In the genomic region with DNA sequence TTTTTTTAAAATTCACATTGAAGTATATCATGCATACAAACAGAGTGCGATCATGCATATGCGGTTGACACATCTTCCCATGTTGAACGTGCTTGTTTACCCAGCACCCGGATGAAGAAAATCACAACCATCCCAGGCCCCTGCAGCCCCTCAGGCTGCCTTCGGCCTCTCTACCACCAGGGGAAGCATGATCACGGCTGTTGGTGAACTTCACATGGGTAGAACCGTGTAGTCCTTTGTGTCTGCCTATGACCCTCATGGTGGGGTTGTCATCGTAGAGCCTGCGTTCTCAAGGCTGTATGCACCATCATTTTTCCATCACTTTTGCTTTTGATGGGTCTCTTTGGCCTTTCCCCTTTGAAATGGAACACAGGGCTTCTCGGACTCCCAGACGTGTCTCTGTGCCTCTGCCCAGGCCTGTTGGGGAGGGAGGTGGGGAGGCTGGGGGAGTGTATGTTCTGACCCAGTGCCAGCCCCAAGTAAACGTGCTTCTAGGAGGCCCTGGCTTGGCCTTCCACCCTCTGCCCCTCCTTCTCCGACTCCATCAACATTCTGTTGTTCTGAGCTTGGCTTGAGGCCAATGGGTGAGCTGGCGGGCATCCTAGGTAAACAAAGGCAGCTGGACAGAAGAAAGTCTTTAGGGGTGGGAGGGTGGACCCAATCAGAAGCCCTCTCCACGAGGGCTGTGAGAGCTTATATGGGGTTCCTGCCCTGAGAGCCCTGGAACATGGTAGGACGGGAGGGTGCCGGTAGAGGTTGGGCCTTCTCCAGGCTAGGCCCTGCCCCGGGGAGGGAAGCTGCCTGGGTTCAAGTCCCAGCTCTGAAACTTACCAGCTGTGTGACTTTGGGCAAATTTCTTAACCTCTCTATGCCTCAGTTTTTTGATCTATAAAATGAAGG, we compare ENCODE assay signal across 7 cellular contexts. TPM values are rescaled to one million over a fixed set of nuclear protein-coding genes. Genes with fewer than 3 reads are reported as not detected.
DNase-seq lines count a peak whose midpoint lies in the region; ATAC-seq and TF ChIP-seq lines count a peak whose summit lies in the region.

No MANE protein-coding gene starts in this region.

- DNase-seq in NCI-H146 (lab: John Stamatoyannopoulos, UW) (peak; percentile 88), adrenal gland (peak; percentile 13 to 80 (median 54)), islet precursor cell (peak; percentile 55), transverse colon (peak; percentile 65), activated gamma-delta T cell treated with Interleukin-2 at 50 U/mL for 16 hours (no peak)

- intact Hi-C loops in adrenal gland (cut with DNase I) (no loop called here), transverse colon (cut with DNase I; ENCODE audit: low total_unique reads) (no loop called here)

- peak overlapping the region in 2 of 5 donors; percentile 77 to 83 for H3K27ac ChIP-seq in adrenal gland
- peak overlapping the region; percentile 48 to 80 (median 67) for H3K27ac ChIP-seq in transverse colon

- peaks cover 9 to 27% of the 10 kb centered on the region in 2 donors for H3K4me1 ChIP-seq in adrenal gland (replicated peaks in 1 of 2)
- peaks cover 7 to 32% (median 24%) of the 10 kb centered on the region in 4 donors for H3K4me1 ChIP-seq in transverse colon

- TF ChIP-seq EP300 in transverse colon (IDR thresholded peaks at IDR 0.05; ENCODE audit: low read depth), result no peak

- H3K27me3 ChIP-seq in adrenal gland, result no peaks in the 10 kb centered on the region
- H3K27me3 ChIP-seq in transverse colon, result no peaks in the 10 kb centered on the region

- TF ChIP-seq CTCF in adrenal gland (IDR thresholded peaks at IDR 0.05) (peak in 1 of 6 experiments; percentile 31), transverse colon (IDR thresholded peaks at IDR 0.05) (no peak)

- no peak for TF ChIP-seq POLR2A in adrenal gland (IDR thresholded peaks at IDR 0.05)
- TF ChIP-seq POLR2A in transverse colon (IDR thresholded peaks at IDR 0.05), result no peak

- in situ Hi-C loops in transverse colon (cut with MboI; ENCODE audit: low pct_ligation_motif_present in 1 of 4, low pct_unique_long_range_greater_than_20kb in 1 of 4, low sequenced_read_pairs in 3 of 4), result no loop called here

- no peaks in the 10 kb centered on the region for H3K9me3 ChIP-seq in adrenal gland (replicated peaks in 1 of 3)
- H3K9me3 ChIP-seq in transverse colon, result no peaks in the 10 kb centered on the region

- ATAC-seq in GM21423 (IDR thresholded peaks at IDR 0.05; ENCODE audit: unreplicated experiment) (no peak), HG02763 (IDR thresholded peaks at IDR 0.05; ENCODE audit: unreplicated experiment) (no peak)

- H3K4me3 ChIP-seq in adrenal gland, result no peak overlapping the region
- no peak overlapping the region for H3K4me3 ChIP-seq in transverse colon

- WGBS in adrenal gland, 4 donors, result 61 to 70% (median 67%) methylated on average over 17 to 18 of the region's 18 CpGs
- 40 to 44% methylated on average over 3 to 18 of the region's 18 CpGs for WGBS in transverse colon (ENCODE audit: low coverage in 1 of 2), 2 donors

- H3K36me3 ChIP-seq in adrenal gland (replicated peaks in 1 of 2), result no peaks in the 10 kb centered on the region
- no peaks in the 10 kb centered on the region for H3K36me3 ChIP-seq in transverse colon

RNA-seq across cellular contexts. Expression of gene TGM2, which starts 39.7 kb away (rescaled TPM):
- total RNA-seq in adrenal gland (100 to 1,000 TPM in 6 of 8 donors, 10 to 100 TPM in 2; 41.9 to 262 (median 149) TPM), transverse colon (10 to 100 TPM; 14.2 to 52.0 (median 21.7) TPM)
- polyA plus RNA-seq in adrenal gland, result 10 to 100 TPM; 32.1 to 60.8 (median 46.9) TPM
